In the genomic region with DNA sequence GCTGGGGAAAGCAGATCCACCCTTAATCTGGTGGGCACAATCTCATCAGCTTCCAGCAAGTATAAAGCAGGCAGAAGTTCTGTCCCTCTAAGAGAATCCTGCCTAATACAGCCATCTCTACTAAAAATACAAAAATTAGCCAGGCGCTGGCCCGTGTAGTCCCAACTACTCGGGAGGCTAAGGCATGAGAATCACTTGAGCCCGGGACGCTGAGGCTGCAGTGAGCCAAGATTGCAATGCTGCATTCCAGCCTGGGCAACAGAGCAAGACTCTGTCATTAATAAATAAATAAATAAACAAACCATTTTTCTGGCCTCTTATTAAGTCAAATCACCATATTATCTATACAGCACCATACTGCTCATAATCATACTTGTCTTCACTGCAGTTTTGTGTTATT, we compare ENCODE assay signal across 11 cellular contexts.
"Had no signal": no experiment of that assay in that cellular context is flagged by ENCODE, and none has a peak within 500 bp of the region (broad histone marks: within the 10 kb centered on the region; RNA-seq: fewer than 3 reads in every experiment).

No MANE protein-coding gene starts in this region.

- H3K9me3 Mint-ChIP-seq: activated naive CD4-positive, alpha-beta T cell treated with anti-CD3 and anti-CD28 coated beads, Interleukin-2, amount 10 ng/mL, durations not matched to agents 7 days and 5 days; activated T-helper 17 cell treated with anti-CD3 and anti-CD28 coated beads, Interleukin-2, amount 50 U/mL, for 72 hours; mesothelial cell of epicardium had no signal

- DNase-seq: activated CD4-positive, alpha-beta T cell treated with anti-CD3 and anti-CD28 coated beads for 4 hours; activated CD8-positive, alpha-beta T cell treated with anti-CD3 and anti-CD28 coated beads, Interleukin-2, amount 10 ng/mL, durations not matched to agents 7 days and 5 days; activated naive CD4-positive, alpha-beta T cell treated with anti-CD3 and anti-CD28 coated beads, Interleukin-2, amount 10 ng/mL, durations not matched to agents 7 days and 5 days; adrenal gland; T1000; transverse colon had no signal

- H3K27me3 ChIP-seq: adrenal gland, esophagus muscularis mucosa, transverse colon had no signal

- H3K27ac ChIP-seq: adrenal gland, esophagus muscularis mucosa, parathyroid adenoma, transverse colon had no signal

- H3K27ac Mint-ChIP-seq: activated CD8-positive, alpha-beta T cell treated with anti-CD3 and anti-CD28 coated beads, Interleukin-2, amount 10 ng/mL, durations not matched to agents 7 days and 5 days; activated naive CD4-positive, alpha-beta T cell treated with anti-CD3 and anti-CD28 coated beads, Interleukin-2, amount 10 ng/mL, durations not matched to agents 7 days and 5 days; mesothelial cell of epicardium had no signal

- H3K36me3 ChIP-seq: adrenal gland, esophagus muscularis mucosa, transverse colon, WERI-Rb-1 had no signal

- ATAC-seq: activated CD8-positive, alpha-beta T cell treated with anti-CD3 and anti-CD28 coated beads, Interleukin-2, amount 10 ng/mL, durations not matched to agents 7 days and 5 days; activated T-helper 17 cell treated with anti-CD3 and anti-CD28 coated beads, Interleukin-2, amount 50 U/mL, for 72 hours had no signal

- H2AFZ ChIP-seq: parathyroid adenoma had no signal

- H3K36me3 Mint-ChIP-seq: mesothelial cell of epicardium had no signal

- H3K4me3 Mint-ChIP-seq: activated CD8-positive, alpha-beta T cell treated with anti-CD3 and anti-CD28 coated beads, Interleukin-2, amount 10 ng/mL, durations not matched to agents 7 days and 5 days; activated naive CD4-positive, alpha-beta T cell treated with anti-CD3 and anti-CD28 coated beads, Interleukin-2, amount 10 ng/mL, durations not matched to agents 7 days and 5 days; mesothelial cell of epicardium had no signal

- H3K9ac ChIP-seq: parathyroid adenoma had no signal

- H3K4me1 ChIP-seq: parathyroid adenoma had no signal

- H3K4me3 ChIP-seq: adrenal gland, esophagus muscularis mucosa, transverse colon had no signal

- H3K27me3 Mint-ChIP-seq: activated naive CD4-positive, alpha-beta T cell treated with anti-CD3 and anti-CD28 coated beads, Interleukin-2, amount 10 ng/mL, durations not matched to agents 7 days and 5 days; activated T-helper 17 cell treated with anti-CD3 and anti-CD28 coated beads, Interleukin-2, amount 50 U/mL, for 72 hours had no signal

- H3K9me3 ChIP-seq: adrenal gland, esophagus muscularis mucosa, transverse colon had no signal
